Comparison of ENCODE assay signal across 13 cellular contexts in the genomic region with DNA sequence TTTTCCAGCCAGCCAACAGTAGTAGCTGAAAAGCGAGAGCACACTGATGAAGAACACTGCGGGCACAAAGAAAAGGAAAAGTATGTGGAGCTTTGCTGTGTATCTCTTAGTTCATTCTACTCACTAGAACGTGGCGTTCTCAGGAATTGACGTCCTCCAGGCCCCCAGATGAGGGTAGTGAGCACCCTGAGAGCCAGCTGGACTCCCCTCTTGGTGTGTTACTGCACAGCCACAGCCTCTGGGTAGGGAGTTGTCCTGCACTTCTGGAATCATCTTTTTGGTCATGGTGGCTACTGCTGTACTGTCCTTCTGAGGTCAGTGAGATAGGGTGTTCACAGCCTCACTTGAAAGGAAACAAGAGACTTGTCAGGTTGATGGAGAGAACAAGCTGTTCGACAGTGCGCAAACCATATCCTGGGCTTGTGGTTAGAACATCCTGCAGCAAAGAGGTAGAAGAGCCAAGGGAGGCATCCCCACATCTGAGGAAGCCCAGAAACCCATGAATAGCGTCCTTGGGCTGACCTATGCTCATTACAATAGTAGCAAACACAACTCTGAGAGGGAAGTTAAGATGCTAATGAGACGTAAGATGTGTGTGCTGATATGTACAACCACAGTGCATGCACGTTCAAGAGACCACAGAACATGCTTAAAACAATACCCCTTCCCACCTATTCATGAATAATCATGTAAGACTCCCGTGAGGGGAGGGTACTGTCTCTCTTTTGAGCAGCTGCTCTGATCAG. TPM values are rescaled to one million over a fixed set of nuclear protein-coding genes. Genes with fewer than 3 reads are reported as not detected.
DNase-seq lines count a peak whose midpoint lies in the region; ATAC-seq, FAIRE-seq and TF ChIP-seq lines count a peak whose summit lies in the region.
"Had no signal": no experiment of that assay in that cellular context is flagged by ENCODE, and none has a peak within 500 bp of the region (broad histone marks: within the 10 kb centered on the region; RNA-seq: fewer than 3 reads in every experiment).

No MANE protein-coding gene starts in this region.

- CTCF ChIA-PET in T-cell (lab: Charles Lee) (interaction anchor here (0.6 to 2.6 kb wide), 15 partner anchors 8 to 309 kb away, joined by 3 to 14 read pairs (median 5); a partner anchor contains a TSS), GM12878 (lab: Yijun Ruan, JAX) (interaction anchor here (0.7 to 2.6 kb wide), 17 partner anchors 9 to 258 kb away, joined by 3 to 12 read pairs (median 5); no protein-coding TSS in a partner anchor)

- no peaks in the 10 kb centered on the region for H3K79me2 ChIP-seq in GM12878 (ENCODE audit: control insufficient read depth, insufficient read depth, low read length)

- no peaks in the 10 kb centered on the region for H3K36me3 ChIP-seq in GM12878 (ENCODE audit: control insufficient read depth in 2 of 2, insufficient read depth in 2 of 2, low read length in 1 of 2)

- no peaks in the 10 kb centered on the region for H3K9me3 Mint-ChIP-seq in T-cell
- no peaks in the 10 kb centered on the region for H3K9me3 Mint-ChIP-seq in stimulated activated naive B cell treated with anti-CD40 and anti-IgM and Interleukin-4, amounts not matched to agents 10 μg/mL and 1 μg/mL and 100 μg/mL, for 72 hours

- peaks cover 75 to 85% (median 81%) of the 10 kb centered on the region in 3 donors for H3K4me1 Mint-ChIP-seq in T-cell
- H3K4me1 Mint-ChIP-seq in stimulated activated naive B cell treated with anti-CD40 and anti-IgM and Interleukin-4, amounts not matched to agents 10 μg/mL and 1 μg/mL and 100 μg/mL, for 72 hours = peaks cover 20 to 24% of the 10 kb centered on the region in 2 donors

- no peak for TF ChIP-seq CTCF in GM12878 (IDR thresholded peaks at IDR 0.05 in 2 of 3, conservative IDR thresholded peaks at IDR 0.05 in 1 of 3; ENCODE audit: control insufficient read depth in 2 of 3, extremely low read depth in 1 of 3, insufficient read depth in 1 of 3, low read depth in 3 of 3, low read length in 3 of 3)
- TF ChIP-seq CTCF in GM10266 (IDR thresholded peaks at IDR 0.05; ENCODE audit: control insufficient read depth, insufficient read depth, low read depth, missing control alignments) = no peak
- TF ChIP-seq CTCF in D721Med (IDR thresholded peaks at IDR 0.05; ENCODE audit: insufficient read depth, missing control alignments) = no peak

- in situ Hi-C loops in GM12878 (cut with MboI) = no loop called here

- no peaks in the 10 kb centered on the region for H4K20me1 ChIP-seq in GM12878 (ENCODE audit: control insufficient read depth, insufficient read depth)

- H3K9me3 ChIP-seq in GM12878 (replicated peaks; ENCODE audit: control insufficient read depth, insufficient read depth, low read length) = no peaks in the 10 kb centered on the region; the same call in 2 of the 3 replicates

- H3K4me1 ChIP-seq in GM12878 (ENCODE audit: control insufficient read depth, insufficient read depth, low read length) = peaks cover 11% of the 10 kb centered on the region; the same call in 1 of the 2 replicates

- H3K27ac Mint-ChIP-seq in T-cell = peak overlapping the region; percentile 89 to 96
- H3K27ac Mint-ChIP-seq in stimulated activated naive B cell treated with anti-CD40 and anti-IgM and Interleukin-4, amounts not matched to agents 10 μg/mL and 1 μg/mL and 100 μg/mL, for 72 hours = peak overlapping the region; percentile 78

- ATAC-seq in T-cell (replicated peaks in 1 of 4) = peak; percentile 91 to 95 (median 93)
- peak; percentile 87 for ATAC-seq in GM12878
- peak; percentile 90 to 94 for ATAC-seq in stimulated activated naive B cell treated with anti-CD40 and anti-IgM and Interleukin-4, amounts not matched to agents 10 μg/mL and 1 μg/mL and 100 μg/mL, for 72 hours (replicated peaks)

- SMC1A ChIA-PET in GM12878 (lab: Charles Lee; ENCODE audit: uncharacterized antibody, unreplicated experiment) = interaction anchor here (0.8 to 2.1 kb wide), 9 partner anchors 11 to 127 kb away, joined by 3 to 9 read pairs (median 4); no protein-coding TSS in a partner anchor

- no TSS peak for BruUV-seq in GM12878 (replicated peaks; lab: Mats Ljungman, UMichigan)

- no peak overlapping the region for H3K9ac ChIP-seq in GM12878 (ENCODE audit: control insufficient read depth, insufficient read depth, low read length)

- intact Hi-C loops in GM12878 (cut with micrococcal nuclease; ENCODE audit: unreplicated experiment) = no loop called here

- peak; percentile 31 for FAIRE-seq in GM12878 (lab: Jason Lieb, UNC)
- no peak for FAIRE-seq in D721Med (lab: Jason Lieb, UNC)

- H3K27ac ChIP-seq in GM12878 (ENCODE audit: control insufficient read depth, insufficient read depth) = no peak overlapping the region
- H3K27ac ChIP-seq: 22Rv1 had no signal

- WGBS in GM12878 (ENCODE audit: insufficient coverage, insufficient replicate concordance, low lambda C conversion rate, missing lambda C conversion rate) = 19% methylated on average over 11 of the region's 11 CpGs

- no peaks in the 10 kb centered on the region for H3K27me3 Mint-ChIP-seq in T-cell
- H3K27me3 Mint-ChIP-seq in stimulated activated naive B cell treated with anti-CD40 and anti-IgM and Interleukin-4, amounts not matched to agents 10 μg/mL and 1 μg/mL and 100 μg/mL, for 72 hours = peaks cover 5 to 13% of the 10 kb centered on the region in 2 donors

- peak overlapping the region; percentile 24; the same call in 1 of the 2 replicates for H2AFZ ChIP-seq in GM12878 (ENCODE audit: control insufficient read depth, low read depth, low read length)

- H3K36me3 Mint-ChIP-seq in T-cell = no peaks in the 10 kb centered on the region
- no peaks in the 10 kb centered on the region for H3K36me3 Mint-ChIP-seq in stimulated activated naive B cell treated with anti-CD40 and anti-IgM and Interleukin-4, amounts not matched to agents 10 μg/mL and 1 μg/mL and 100 μg/mL, for 72 hours

- DNase-seq in activated CD4-positive, CD25-positive, alpha-beta regulatory T cell treated with anti-CD3 and anti-CD28 coated beads, Interleukin-2, amount 50 U/mL, for 16 hours (ENCODE audit: low read depth, low spot score) = peak; percentile 38
- DNase-seq in activated CD4-positive, CD25-positive, alpha-beta regulatory T cell treated with anti-CD3 and anti-CD28 coated beads, Interleukin-2, amount 50 U/mL, for 72 hours = no peak
- DNase-seq in T-cell = peak; percentile 44 to 96 (median 79)
- peak; percentile 43 for DNase-seq in GM12878 (ENCODE audit: low read depth, low spot score)
- peak; percentile 30 for DNase-seq in stimulated activated naive B cell treated with anti-CD40 and anti-IgM and Interleukin-4, amounts not matched to agents 10 μg/mL and 1 μg/mL and 100 μg/mL, for 72 hours
- DNase-seq in GM10266 (ENCODE audit: extremely low spot score) = no peak
- no peak for DNase-seq in D721Med (ENCODE audit: insufficient read length, low spot score)
- no peak for DNase-seq in NCI-H526 treated with DMSO at 0.1 percent for 48 hours (lab: John Stamatoyannopoulos, UW)
- DNase-seq: IMR-90, NCI-H82, occipital lobe had no signal

- TF ChIP-seq EP300 in GM12878 (IDR thresholded peaks at IDR 0.05; ENCODE audit: borderline replicate concordance in 1 of 2, control insufficient read depth in 1 of 2, low read depth in 2 of 2, low read length in 2 of 2) = no peak

- TF ChIP-seq POLR2A in GM12878 (IDR thresholded peaks at IDR 0.05; ENCODE audit: low read depth, low read length) = no peak

- H3K4me3 ChIP-seq in GM12878 = no peak overlapping the region

- RAD21 ChIA-PET in GM12878 (lab: Charles Lee; ENCODE audit: unreplicated experiment) = interaction anchor here (1.1 to 2.4 kb wide), 4 partner anchors 10 to 55 kb away, joined by 3 to 7 read pairs (median 6); no protein-coding TSS in a partner anchor

- peak overlapping the region; percentile 69 to 82 (median 76) for H3K4me3 Mint-ChIP-seq in T-cell
- H3K4me3 Mint-ChIP-seq in stimulated activated naive B cell treated with anti-CD40 and anti-IgM and Interleukin-4, amounts not matched to agents 10 μg/mL and 1 μg/mL and 100 μg/mL, for 72 hours = peak overlapping the region; percentile 64 to 75

- H3K4me2 ChIP-seq in GM12878 (ENCODE audit: control insufficient read depth, insufficient read depth) = peak overlapping the region; percentile 68

- TF ChIP-seq RAD21 in GM12878 (IDR thresholded peaks at IDR 0.05; ENCODE audit: insufficient read depth, low read depth, low read length) = no peak

- POLR2A ChIA-PET in T-cell (lab: Charles Lee) (interaction anchor here (1.0 to 1.5 kb wide), 5 partner anchors 14 to 25 kb away, joined by 3 to 7 read pairs (median 5); a partner anchor contains a TSS), GM12878 (lab: Charles Lee) (interaction anchor here (1.0 to 1.2 kb wide), 4 partner anchors 14 to 50 kb away, joined by 3 to 6 read pairs (median 3); no protein-coding TSS in a partner anchor)

- H3K27me3 ChIP-seq in GM12878 (replicated peaks in 1 of 2; ENCODE audit: control insufficient read depth in 2 of 2, insufficient read depth in 2 of 2, low read length in 1 of 2) = no peaks in the 10 kb centered on the region

RNA-seq across cellular contexts. Expression of a gene that starts 14.6 kb away (rescaled TPM):
- total RNA-seq in T-cell (100 to 1,000 TPM; 600 to 951 (median 748) TPM), GM12878 (2014; rRNA removed) (310 and 335 TPM in 2 replicates), GM12878 (2014; rRNA removed; fragmentation: Illumina TruSeq; extraction: Trizol) (147 and 149 TPM in 2 replicates), GM12878 (2021) (302 and 313 TPM in 2 replicates)
- 698 and 699 TPM in 2 replicates for total RNA-seq in GM12878 (2013; cell fraction: nucleolus; rRNA removed)
- 183 TPM for polyA plus RNA-seq in GM12878 (2011; ENCODE audit: low read depth)
- polyA plus RNA-seq in GM12878 (2011; rRNA removed) (174 and 276 TPM in 2 replicates), GM12878 (2014; fragmentation: Illumina TruSeq; extraction: Trizol) (29.4 and 87.6 TPM in 2 replicates), GM12878 (2014; fragmentation: Nextera tagmentation; extraction: Ambion mirVana) (100 to 1,000 TPM in 1 of 2 experiments, 10 to 100 TPM in 1; 30.1 to 107 TPM), GM12878 (2014; rRNA removed) (342 and 354 TPM in 2 replicates), GM12878 (2016; fragmentation: Nextera tagmentation; extraction: Ambion mirVana) (100 to 1,000 TPM; 120 to 143 TPM)
- polyA plus RNA-seq in GM12878 (2011; cell fraction: cytosol; rRNA removed) = 229 and 329 TPM in 2 replicates
- 1,246 and 1,757 TPM in 2 replicates for polyA plus RNA-seq in GM12878 (2011; cell fraction: nucleus; rRNA removed)
- 338 and 424 TPM in 2 replicates for polyA plus RNA-seq in GM12878 (2012)
- polyA minus RNA-seq in GM12878 (2011; rRNA and poly(A)+ RNA removed) = 141 and 186 TPM in 2 replicates
- polyA minus RNA-seq in GM12878 (2011; cell fraction: cytosol; rRNA and poly(A)+ RNA removed) = 53.2 and 58.8 TPM in 2 replicates
- polyA minus RNA-seq in GM12878 (2011; cell fraction: nucleus; rRNA and poly(A)+ RNA removed) = 427 and 490 TPM in 2 replicates
- total RNA-seq: IMR-90 had no signal
- polyA plus RNA-seq: IMR-90 had no signal

RNA-seq across cellular contexts. Expression of a gene that starts 27.7 kb away (rescaled TPM):
- 1 to 10 TPM in 1 of 5 donors, not detected in 4; 1.0 TPM for total RNA-seq in T-cell
- not detected in 2 replicates for total RNA-seq in GM12878 (2013; cell fraction: nucleolus; rRNA removed)
- total RNA-seq in GM12878 (2014; rRNA removed) = not detected in 2 replicates
- not detected in 2 replicates for total RNA-seq in GM12878 (2014; rRNA removed; fragmentation: Illumina TruSeq; extraction: Trizol)
- total RNA-seq in GM12878 (2021) = not detected in 2 replicates
- 0.85 TPM for polyA plus RNA-seq in GM12878 (2011; ENCODE audit: low read depth)
- polyA plus RNA-seq in GM12878 (2011; rRNA removed) = not detected in 2 replicates
- not detected in 2 replicates for polyA plus RNA-seq in GM12878 (2011; cell fraction: cytosol; rRNA removed)
- not detected in 2 replicates for polyA plus RNA-seq in GM12878 (2011; cell fraction: nucleus; rRNA removed)
- polyA plus RNA-seq in GM12878 (2012) = 0.98 and 1.1 TPM in 2 replicates
- not detected in 2 replicates for polyA plus RNA-seq in GM12878 (2014; fragmentation: Illumina TruSeq; extraction: Trizol)
- polyA plus RNA-seq in GM12878 (2014; fragmentation: Nextera tagmentation; extraction: Ambion mirVana) = not detected
- polyA plus RNA-seq in GM12878 (2014; rRNA removed) = not detected in 2 replicates
- not detected for polyA plus RNA-seq in GM12878 (2016; fragmentation: Nextera tagmentation; extraction: Ambion mirVana)
- not detected in 2 replicates for polyA minus RNA-seq in GM12878 (2011; rRNA and poly(A)+ RNA removed)
- polyA minus RNA-seq in GM12878 (2011; cell fraction: cytosol; rRNA and poly(A)+ RNA removed) = not detected in 2 replicates
- polyA minus RNA-seq in GM12878 (2011; cell fraction: nucleus; rRNA and poly(A)+ RNA removed) = not detected in 2 replicates
- total RNA-seq: IMR-90, occipital lobe had no signal
- polyA plus RNA-seq: IMR-90 had no signal

RNA-seq across cellular contexts. Expression of a gene that starts 51.7 kb away (rescaled TPM):
- total RNA-seq in T-cell (not detected), GM12878 (2014; rRNA removed) (not detected in 2 replicates), GM12878 (2014; rRNA removed; fragmentation: Illumina TruSeq; extraction: Trizol) (not detected in 2 replicates), GM12878 (2021) (not detected in 2 replicates)
- not detected in 2 replicates for total RNA-seq in GM12878 (2013; cell fraction: nucleolus; rRNA removed)
- not detected for polyA plus RNA-seq in GM12878 (2011; ENCODE audit: low read depth)
- polyA plus RNA-seq in GM12878 (2011; rRNA removed) (not detected in 2 replicates), GM12878 (2014; fragmentation: Illumina TruSeq; extraction: Trizol) (0.30 TPM in 1 of 2 replicates, not detected in the other), GM12878 (2014; fragmentation: Nextera tagmentation; extraction: Ambion mirVana) (not detected), GM12878 (2014; rRNA removed) (not detected in 2 replicates), GM12878 (2016; fragmentation: Nextera tagmentation; extraction: Ambion mirVana) (not detected)
- polyA plus RNA-seq in GM12878 (2011; cell fraction: cytosol; rRNA removed) = not detected in 2 replicates
- not detected in 2 replicates for polyA plus RNA-seq in GM12878 (2011; cell fraction: nucleus; rRNA removed)
- 0.11 and 0.20 TPM in 2 replicates for polyA plus RNA-seq in GM12878 (2012)
- polyA minus RNA-seq in GM12878 (2011; rRNA and poly(A)+ RNA removed) = not detected in 2 replicates
- polyA minus RNA-seq in GM12878 (2011; cell fraction: cytosol; rRNA and poly(A)+ RNA removed) = not detected in 2 replicates
- polyA minus RNA-seq in GM12878 (2011; cell fraction: nucleus; rRNA and poly(A)+ RNA removed) = not detected in 2 replicates
- total RNA-seq: dermis microvascular lymphatic vessel endothelial cell, IMR-90, occipital lobe had no signal
- polyA plus RNA-seq: IMR-90 had no signal

Comparison
In these comparisons a context has a peak if more than half of its experiments do, and no peak if none do; other contexts are left out.
1. DNase-seq: peak in activated CD4-positive, CD25-positive, alpha-beta regulatory T cell treated with anti-CD3 and anti-CD28 coated beads, Interleukin-2, amount 50 U/mL, for 16 hours (single experiment), T-cell (34 of 34), GM12878 (single experiment) and stimulated activated naive B cell treated with anti-CD40 and anti-IgM and Interleukin-4, amounts not matched to agents 10 μg/mL and 1 μg/mL and 100 μg/mL, for 72 hours (single experiment); none in activated CD4-positive, CD25-positive, alpha-beta regulatory T cell treated with anti-CD3 and anti-CD28 coated beads, Interleukin-2, amount 50 U/mL, for 72 hours (single experiment), GM10266 (single experiment), D721Med (single experiment) and NCI-H526 treated with DMSO at 0.1 percent for 48 hours (single experiment).
2. Peak in every context shown above with its lines, with median percentiles within 50 percentile points of each other: ATAC-seq.